ENCODE assay signal across 30 cellular contexts in the genomic region with DNA sequence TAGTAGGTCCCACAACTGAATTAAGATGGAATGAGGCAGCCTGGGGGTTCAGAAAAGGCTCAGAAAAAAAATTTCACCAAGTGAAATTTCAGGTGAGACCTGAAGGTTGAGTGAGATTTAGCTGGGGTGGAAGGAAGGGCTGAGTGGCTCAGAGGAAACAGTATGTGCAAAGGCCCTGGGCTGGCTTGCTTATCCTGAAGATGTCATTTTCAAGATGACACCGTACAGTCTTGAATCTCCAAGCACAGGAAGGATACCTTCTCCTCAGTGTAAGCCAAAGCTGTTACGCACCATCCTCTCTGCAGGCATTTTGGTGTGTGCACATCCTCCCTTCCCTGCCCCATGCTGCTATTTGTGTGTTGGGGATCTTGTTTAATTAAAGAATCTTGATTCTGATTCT.
"Had no signal": no experiment of that assay in that cellular context is flagged by ENCODE, and none has a peak within 500 bp of the region (broad histone marks: within the 10 kb centered on the region; RNA-seq: fewer than 3 reads in every experiment).

No MANE protein-coding gene starts in this region.

- H3K9me3 Mint-ChIP-seq: immature natural killer cell; naive B cell; natural killer cell; nephron progenitor cell; neural progenitor cell; stimulated activated memory B cell treated with anti-CD40 and anti-IgM and Interleukin-4, amounts not matched to agents 10 μg/mL and 1 μg/mL and 100 μg/mL, for 72 hours; type B pancreatic cell had no signal

- H3K27ac ChIP-seq: left lung, lower lobe of right lung, neural progenitor cell, neutrophil, ovary, right atrium auricular region, right lobe of liver, stomach, tibial nerve, uterus had no signal

- H3K4me1 Mint-ChIP-seq: immature natural killer cell, naive B cell, natural killer cell, nephron progenitor cell, neural progenitor cell had no signal

- FAIRE-seq: islet of Langerhans, kidney had no signal

- H3K36me3 Mint-ChIP-seq: immature natural killer cell; naive B cell; natural killer cell; neural progenitor cell; stimulated activated memory B cell treated with anti-CD40 and anti-IgM and Interleukin-4, amounts not matched to agents 10 μg/mL and 1 μg/mL and 100 μg/mL, for 72 hours; type B pancreatic cell had no signal

- H2AFZ ChIP-seq: neural progenitor cell had no signal

- H3K9me3 ChIP-seq: left lung, lower lobe of right lung, neutrophil, ovary, right atrium auricular region, right lobe of liver, stomach, tibial nerve, uterus had no signal

- H3K9ac ChIP-seq: neural progenitor cell had no signal

- H3K4me1 ChIP-seq: left lung, lower lobe of right lung, neural progenitor cell, right atrium auricular region, right lobe of liver, stomach, tibial nerve, uterus had no signal

- H3K27ac Mint-ChIP-seq: natural killer cell; nephron progenitor cell; progenitor cell of endocrine pancreas; stimulated activated memory B cell treated with anti-CD40 and anti-IgM and Interleukin-4, amounts not matched to agents 10 μg/mL and 1 μg/mL and 100 μg/mL, for 72 hours; type B pancreatic cell had no signal

- H3K27me3 Mint-ChIP-seq: naive B cell; progenitor cell of endocrine pancreas; stimulated activated memory B cell treated with anti-CD40 and anti-IgM and Interleukin-4, amounts not matched to agents 10 μg/mL and 1 μg/mL and 100 μg/mL, for 72 hours; type B pancreatic cell had no signal

- H3K4me2 ChIP-seq: neural progenitor cell, smooth muscle cell had no signal

- H3K36me3 ChIP-seq: left lung, lower lobe of right lung, neural progenitor cell, neutrophil, ovary, right atrium auricular region, right lobe of liver, stomach, tibial nerve, uterus had no signal

- ATAC-seq: left colon; left lung; lower lobe of right lung; natural killer cell; right lobe of liver; stimulated activated memory B cell treated with anti-CD40 and anti-IgM and Interleukin-4, amounts not matched to agents 10 μg/mL and 1 μg/mL and 100 μg/mL, for 72 hours had no signal

- H3K4me3 Mint-ChIP-seq: immature natural killer cell; naive B cell; natural killer cell; nephron progenitor cell; neural progenitor cell; stimulated activated memory B cell treated with anti-CD40 and anti-IgM and Interleukin-4, amounts not matched to agents 10 μg/mL and 1 μg/mL and 100 μg/mL, for 72 hours; type B pancreatic cell had no signal

- DNase-seq: hypothalamus; immature natural killer cell; kidney; left colon; left lung; lower lobe of right lung; mammary epithelial cell; mesenchymal stem cell; naive B cell; natural killer cell; nephron progenitor cell; occipital lobe; ovary; right lobe of liver; stimulated activated CD4-positive, alpha-beta T cell treated with anti-CD3 and anti-CD28 coated beads, Interleukin-1b, Interleukin-23, amount 100 ng/mL, for 48 hours; stimulated activated CD4-positive, alpha-beta T cell treated with anti-CD3 and anti-CD28 coated beads, Interleukin-2, amount 100 ng/mL, for 48 hours; stimulated activated CD4-positive, alpha-beta T cell treated with anti-CD3 and anti-CD28 coated beads, Interleukin-4, amount 100 ng/mL, for 4 hours; stimulated activated CD8-positive, alpha-beta memory T cell treated with anti-CD3 and anti-CD28 coated beads, Interleukin-4, amount 100 ng/mL, for 48 hours; stimulated activated naive CD4-positive, alpha-beta T cell treated with Interleukin-2 at 50 U/mL for 16 hours; stomach; uterus had no signal

- H3K4me3 ChIP-seq: left lung, lower lobe of right lung, neural progenitor cell, ovary, right atrium auricular region, right lobe of liver, smooth muscle cell, stomach, tibial nerve, uterus had no signal

- H3K27me3 ChIP-seq: left lung, neural progenitor cell, neutrophil, ovary, right atrium auricular region, right lobe of liver, stomach, tibial nerve, uterus had no signal
